15 cellular contexts compared by ENCODE assay signal in the genomic region with DNA sequence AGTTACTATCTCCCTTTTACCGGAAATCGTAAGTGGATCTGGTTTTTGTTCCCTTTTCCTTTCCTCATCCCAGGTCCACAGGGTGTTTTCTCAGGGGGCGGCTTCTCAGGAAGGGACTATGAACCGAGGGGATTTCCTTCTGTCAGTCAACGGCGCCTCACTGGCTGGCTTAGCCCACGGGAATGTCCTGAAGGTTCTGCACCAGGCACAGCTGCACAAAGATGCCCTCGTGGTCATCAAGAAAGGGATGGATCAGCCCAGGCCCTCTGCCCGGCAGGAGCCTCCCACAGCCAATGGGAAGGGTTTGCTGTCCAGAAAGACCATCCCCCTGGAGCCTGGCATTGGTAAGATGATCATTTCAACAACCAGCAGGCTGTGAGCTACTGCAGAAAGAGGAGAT.
A peak's percentile ranks its signal among the peaks of the same experiment; 100 is the strongest.
DNase-seq lines count a peak whose midpoint lies in the region; ATAC-seq lines count a peak whose summit lies in the region.
"Had no signal": no experiment of that assay in that cellular context is flagged by ENCODE, and none has a peak within 500 bp of the region (broad histone marks: within the 10 kb centered on the region; RNA-seq: fewer than 3 reads in every experiment).

No MANE protein-coding gene starts in this region.

- no peak for ATAC-seq in activated CD4-positive, CD25-positive, alpha-beta regulatory T cell treated with anti-CD3 and anti-CD28 coated beads, Interleukin-2, amount 50 U/mL, for 24 hours
- ATAC-seq in GM18511 (IDR thresholded peaks at IDR 0.05; ENCODE audit: unreplicated experiment): no peak
- ATAC-seq: activated CD8-positive, alpha-beta T cell treated with anti-CD3 and anti-CD28 coated beads, Interleukin-2, amount 10 ng/mL, durations not matched to agents 7 days and 5 days; activated T-helper 17 cell treated with anti-CD3 and anti-CD28 coated beads, Interleukin-2, amount 50 U/mL, for 72 hours had no signal

- peak; percentile 39 for DNase-seq in H7
- peak in 1 of 61 donors; percentile 11 for DNase-seq in caudate nucleus (lab: John Stamatoyannopoulos, UW)
- peak; percentile 64 for DNase-seq in left kidney (ENCODE audit: low read depth, low spot score)
- peak; percentile 94 for DNase-seq in pulmonary artery endothelial cell (ENCODE audit: low read depth, low spot score)
- DNase-seq in MG63: no peak
- DNase-seq in KG1 (lab: John Stamatoyannopoulos, UW): no peak
- DNase-seq: activated CD8-positive, alpha-beta T cell treated with anti-CD3 and anti-CD28 coated beads, Interleukin-2, amount 10 ng/mL, durations not matched to agents 7 days and 5 days; EL; KBM-7; NCI-H1092 treated with DMSO at 0.1 percent for 48 hours had no signal

- no peak overlapping the region for H3K4me3 ChIP-seq in H7 (ENCODE audit: insufficient read depth, low read depth, low read length)
- no peak overlapping the region for H3K4me3 ChIP-seq in MG63

- no peaks in the 10 kb centered on the region for H3K9me3 ChIP-seq in MG63

- H3K27ac ChIP-seq in caudate nucleus (ENCODE audit: low read depth, low read length): peak overlapping the region; percentile 18
- H3K27ac ChIP-seq: epithelial cell of prostate, HL-60 had no signal

- H3K36me3 ChIP-seq in H7 (replicated peaks; ENCODE audit: control insufficient read depth, insufficient read depth, low read length) (peaks cover 30% of the 10 kb centered on the region), MG63 (peaks cover 31% of the 10 kb centered on the region)

- H3K27me3 ChIP-seq in H7 (ENCODE audit: control insufficient read depth, insufficient read depth, low read length) (no peaks in the 10 kb centered on the region), MG63 (no peaks in the 10 kb centered on the region)

Comparison
In these comparisons a context has a peak if more than half of its experiments do, and no peak if none do; other contexts are left out.
1. DNase-seq: peak in H7 (single experiment), left kidney (single experiment) and pulmonary artery endothelial cell (single experiment); none in MG63 (single experiment) and KG1 (single experiment).